ENCODE assay signal across 25 cellular contexts in genomic region chr9:6899274-6899673, GRCh38.
"Had no signal": no experiment of that assay in that cellular context is flagged by ENCODE, and none has a peak within 500 bp of the region (broad histone marks: within the 10 kb centered on the region; RNA-seq: fewer than 3 reads in every experiment).

No MANE protein-coding gene starts in this region.

- H3K9me3 Mint-ChIP-seq: activated T-cell treated with anti-CD3 and anti-CD28 coated beads, Interleukin-2, amount 50 U/mL, for 24 hours; stimulated activated memory B cell treated with anti-CD40 and anti-IgM and Interleukin-4, amounts not matched to agents 10 μg/mL and 1 μg/mL and 100 μg/mL, for 72 hours had no signal

- H3K4me3 ChIP-seq: esophagus muscularis mucosa, heart left ventricle, left lung, lung, pancreas, prostate gland, skin epidermis, suprapubic skin, tibial nerve had no signal

- H3K9me3 ChIP-seq: esophagus muscularis mucosa, heart left ventricle, left lung, pancreas, prostate gland, suprapubic skin, tibial nerve had no signal

- H3K27me3 ChIP-seq: esophagus muscularis mucosa, foreskin keratinocyte, heart left ventricle, left lung, pancreas, suprapubic skin, tibial nerve had no signal

- H3K27ac ChIP-seq: esophagus muscularis mucosa, foreskin keratinocyte, heart left ventricle, left lung, pancreas, prostate gland, skin epidermis, suprapubic skin, tibial nerve had no signal

- DNase-seq: activated CD4-positive, alpha-beta T cell treated with anti-CD3 and anti-CD28 coated beads for 36 hours; activated CD4-positive, alpha-beta T cell treated with anti-CD3 and anti-CD28 coated beads, Interleukin-2, amount 50 U/mL, for 4 hours; activated CD4-positive, CD25-positive, alpha-beta regulatory T cell; activated CD8-positive, alpha-beta memory T cell treated with anti-CD3 and anti-CD28 coated beads, Interleukin-2, amount 50 U/mL, for 48 hours; activated gamma-delta T cell treated with Interleukin-2 at 50 U/mL for 16 hours; activated naive CD4-positive, alpha-beta T cell treated with anti-CD3 and anti-CD28 coated beads, Interleukin-2, amount 50 U/mL, for 16 hours; activated T-cell treated with anti-CD3 and anti-CD28 coated beads, Interleukin-2, amount 50 U/mL, for 24 hours; amniotic stem cell; caudate nucleus; cortex of kidney; foreskin keratinocyte; heart left ventricle; left lung; pancreas; retina; stimulated activated CD4-positive, alpha-beta T cell treated with anti-CD3 and anti-CD28 coated beads, Interleukin-4, amount 100 ng/mL, for 24 hours; T-helper 1 cell had no signal

- H3K4me3 Mint-ChIP-seq: activated CD4-positive, alpha-beta T cell treated with anti-CD3 and anti-CD28 coated beads for 36 hours; activated T-cell treated with anti-CD3 and anti-CD28 coated beads, Interleukin-2, amount 50 U/mL, for 24 hours; stimulated activated memory B cell treated with anti-CD40 and anti-IgM and Interleukin-4, amounts not matched to agents 10 μg/mL and 1 μg/mL and 100 μg/mL, for 72 hours had no signal

- H3K27ac Mint-ChIP-seq: activated CD4-positive, alpha-beta T cell treated with anti-CD3 and anti-CD28 coated beads for 36 hours; activated T-cell treated with anti-CD3 and anti-CD28 coated beads, Interleukin-2, amount 50 U/mL, for 24 hours; stimulated activated memory B cell treated with anti-CD40 and anti-IgM and Interleukin-4, amounts not matched to agents 10 μg/mL and 1 μg/mL and 100 μg/mL, for 72 hours had no signal

- H3K4me1 ChIP-seq: prostate gland had no signal

- ATAC-seq: activated CD4-positive, alpha-beta T cell treated with anti-CD3 and anti-CD28 coated beads for 36 hours; foreskin keratinocyte; heart left ventricle; left lung; sciatic nerve; stimulated activated memory B cell treated with anti-CD40 and anti-IgM and Interleukin-4, amounts not matched to agents 10 μg/mL and 1 μg/mL and 100 μg/mL, for 72 hours had no signal

- H3K27me3 Mint-ChIP-seq: activated CD4-positive, alpha-beta T cell treated with anti-CD3 and anti-CD28 coated beads for 36 hours; activated T-cell treated with anti-CD3 and anti-CD28 coated beads, Interleukin-2, amount 50 U/mL, for 24 hours; stimulated activated memory B cell treated with anti-CD40 and anti-IgM and Interleukin-4, amounts not matched to agents 10 μg/mL and 1 μg/mL and 100 μg/mL, for 72 hours had no signal

- H3K36me3 ChIP-seq: pancreas had no signal
